Comparison of ENCODE assay signal across 8 cellular contexts in the genomic region with DNA sequence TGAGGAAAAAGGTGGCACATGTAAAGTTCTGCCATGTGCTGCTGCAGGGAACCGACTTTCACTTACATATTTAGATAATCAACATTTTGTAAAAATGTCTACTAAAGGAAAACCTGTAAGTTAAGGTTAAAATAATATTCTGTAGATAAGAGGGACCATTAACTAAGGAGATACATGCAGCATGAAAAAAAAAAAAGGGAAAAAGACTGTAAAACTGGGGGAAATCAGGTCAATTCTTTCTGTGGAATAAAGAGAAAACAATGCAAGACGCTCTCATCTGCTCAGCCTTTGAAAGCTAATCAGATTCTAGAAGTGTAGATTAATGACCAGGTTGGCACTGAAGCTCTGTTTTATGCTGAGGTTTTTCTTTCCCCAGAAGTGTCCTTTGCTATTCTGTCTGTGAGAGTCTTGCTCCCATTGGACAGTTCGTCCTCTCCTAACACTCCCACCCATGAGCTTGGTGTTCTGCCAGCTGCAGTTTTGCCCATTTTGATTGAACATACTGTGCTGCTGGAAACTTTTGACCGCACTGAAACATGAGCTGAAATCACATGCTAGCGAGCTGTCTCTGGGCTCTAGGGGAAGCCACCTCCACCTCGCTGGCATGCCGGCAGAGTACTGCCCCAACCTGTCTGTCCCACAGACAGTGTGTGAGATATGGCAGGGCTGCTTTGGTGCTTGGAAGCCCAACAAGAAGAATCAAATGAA. TPM values are rescaled to one million over a fixed set of nuclear protein-coding genes. Genes with fewer than 3 reads are reported as not detected.
DNase-seq lines count a peak whose midpoint lies in the region; ATAC-seq and TF ChIP-seq lines count a peak whose summit lies in the region.

No MANE protein-coding gene starts in this region.

- no peaks in the 10 kb centered on the region for H3K9me3 Mint-ChIP-seq in activated naive CD4-positive, alpha-beta T cell treated with anti-CD3 and anti-CD28 coated beads, Interleukin-2, amount 50 U/mL, for 72 hours

- intact Hi-C loops in heart left ventricle (cut with DNase I) = loop anchor here in 3 of 10 donors (5.0 kb wide), 1 partner anchor 39 kb away; the partner anchor contains the start of gene PPTC7 (in 3 of the 3)

- TF ChIP-seq EP300 in Ishikawa (IDR thresholded peaks at IDR 0.05; ENCODE audit: borderline replicate concordance) = peak; percentile 42; the same call in 1 of the 2 replicates

- H3K9ac ChIP-seq in rectal smooth muscle tissue (ENCODE audit: low read length) = no peak overlapping the region

- peak overlapping the region in 1 of 12 donors; percentile 9 for H3K4me3 ChIP-seq in heart left ventricle
- no peak overlapping the region for H3K4me3 ChIP-seq in rectal smooth muscle tissue (ENCODE audit: low read length)

- ATAC-seq in activated naive CD4-positive, alpha-beta T cell treated with anti-CD3 and anti-CD28 coated beads, Interleukin-2, amount 50 U/mL, for 72 hours = no peak
- ATAC-seq in heart left ventricle (peak; percentile 82 to 94 (median 88)), HG03342 (IDR thresholded peaks at IDR 0.05; ENCODE audit: unreplicated experiment) (no peak)

- H3K36me3 Mint-ChIP-seq in activated naive CD4-positive, alpha-beta T cell treated with anti-CD3 and anti-CD28 coated beads, Interleukin-2, amount 50 U/mL, for 72 hours = peaks cover 16 to 25% of the 10 kb centered on the region in 2 donors

- no peaks in the 10 kb centered on the region for H3K9me3 ChIP-seq in heart left ventricle

- WGBS in heart left ventricle, 4 donors = 21 to 32% (median 25%) methylated on average over 7 of the region's 7 CpGs

- peaks cover 0 to 41% (median 23%) of the 10 kb centered on the region in 9 donors for H3K36me3 ChIP-seq in heart left ventricle
- peaks cover 8% of the 10 kb centered on the region for H3K36me3 ChIP-seq in rectal smooth muscle tissue (ENCODE audit: control insufficient read depth, insufficient read depth, low read length)

- H3K4me1 ChIP-seq in heart left ventricle = peaks cover 13 to 63% (median 38%) of the 10 kb centered on the region in 12 donors
- H3K4me1 ChIP-seq in rectal smooth muscle tissue (ENCODE audit: control insufficient read depth, insufficient read depth, low read length) = peaks cover 21% of the 10 kb centered on the region

- H3K27ac ChIP-seq in heart left ventricle (peak overlapping the region; percentile 40 to 91 (median 79)), rectal smooth muscle tissue (ENCODE audit: low read depth, low read length) (peak overlapping the region; percentile 72)

- DNase-seq in activated naive CD4-positive, alpha-beta T cell treated with anti-CD3 and anti-CD28 coated beads, Interleukin-2, amount 50 U/mL, for 72 hours (ENCODE audit: low spot score in 2 of 2) = no peak
- DNase-seq in heart left ventricle (peak; percentile 77 to 92 (median 84)), T1000 (lab: John Stamatoyannopoulos, UW) (no peak), DMS114 treated with DMSO at 0.1 percent for 48 hours (lab: John Stamatoyannopoulos, UW; ENCODE audit: unreplicated experiment) (no peak), NCI-H146 (lab: John Stamatoyannopoulos, UW) (no peak)

- no peak for TF ChIP-seq CTCF in heart left ventricle (IDR thresholded peaks at IDR 0.05)

- TF ChIP-seq POLR2A in heart left ventricle (IDR thresholded peaks at IDR 0.05) = peak in 1 of 2 donors; percentile 34

- peak overlapping the region; percentile 51 to 81 for H3K27ac Mint-ChIP-seq in activated naive CD4-positive, alpha-beta T cell treated with anti-CD3 and anti-CD28 coated beads, Interleukin-2, amount 50 U/mL, for 72 hours

- H3K27me3 ChIP-seq in heart left ventricle (no peaks in the 10 kb centered on the region), rectal smooth muscle tissue (ENCODE audit: control insufficient read depth, insufficient read depth, low read length) (no peaks in the 10 kb centered on the region)

- no peak for TF ChIP-seq RAD21 in Ishikawa (IDR thresholded peaks at IDR 0.05; ENCODE audit: low read depth)

TF ChIP-seq in Ishikawa, 13 proteins besides CTCF, POLR2A, EP300 and RAD21:
- TF ChIP-seq TAF1 (IDR thresholded peaks at IDR 0.05; ENCODE audit: low read depth) = no peak
- TF ChIP-seq NFIC (IDR thresholded peaks at IDR 0.05) = peak; percentile 86
- no peak for TF ChIP-seq CEBPB (IDR thresholded peaks at IDR 0.05)
- no peak for TF ChIP-seq FOXM1 (IDR thresholded peaks at IDR 0.05; ENCODE audit: borderline replicate concordance, low read depth)
- no peak for TF ChIP-seq EGR1 (IDR thresholded peaks at IDR 0.05)
- TF ChIP-seq TCF12 (IDR thresholded peaks at IDR 0.05; ENCODE audit: low read depth) = peak; percentile 54; the same call in 1 of the 2 replicates
- no peak for TF ChIP-seq REST (IDR thresholded peaks at IDR 0.05; ENCODE audit: low read depth)
- TF ChIP-seq TEAD4 (IDR thresholded peaks at IDR 0.05) = peak; percentile 64
- no peak for TF ChIP-seq CREB1 (IDR thresholded peaks at IDR 0.05; ENCODE audit: low read depth)
- no peak for TF ChIP-seq ZBTB7A (IDR thresholded peaks at IDR 0.05; ENCODE audit: low read depth)
- peak; percentile 52; the same call in 1 of the 2 replicates for TF ChIP-seq YY1 (IDR thresholded peaks at IDR 0.05; ENCODE audit: low read depth)
- peak; percentile 84 for TF ChIP-seq MAX (IDR thresholded peaks at IDR 0.05)
- TF ChIP-seq, protein P1, sequence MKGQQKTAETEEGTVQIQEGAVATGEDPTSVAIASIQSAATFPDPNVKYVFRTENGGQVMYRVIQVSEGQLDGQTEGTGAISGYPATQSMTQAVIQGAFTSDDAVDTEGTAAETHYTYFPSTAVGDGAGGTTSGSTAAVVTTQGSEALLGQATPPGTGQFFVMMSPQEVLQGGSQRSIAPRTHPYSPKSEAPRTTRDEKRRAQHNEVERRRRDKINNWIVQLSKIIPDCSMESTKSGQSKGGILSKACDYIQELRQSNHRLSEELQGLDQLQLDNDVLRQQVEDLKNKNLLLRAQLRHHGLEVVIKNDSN (IDR thresholded peaks at IDR 0.05) = peak; percentile 48

RNA-seq across cellular contexts. Expression of gene PPTC7, which starts 39.7 kb away (rescaled TPM):
- 10 to 100 TPM; 40.4 to 46.7 TPM for total RNA-seq in activated naive CD4-positive, alpha-beta T cell treated with anti-CD3 and anti-CD28 coated beads, Interleukin-2, amount 50 U/mL, for 72 hours
- 100 to 1,000 TPM in 1 of 9 donors, 10 to 100 TPM in 8; 47.5 to 113 (median 72.7) TPM for total RNA-seq in heart left ventricle
- 10 to 100 TPM; 26.6 to 53.1 TPM for polyA plus RNA-seq in heart left ventricle

RNA-seq across cellular contexts. Expression of gene RAD9B, which starts 41.3 kb away (rescaled TPM):
- 1 to 10 TPM; 1.9 to 2.0 TPM for total RNA-seq in activated naive CD4-positive, alpha-beta T cell treated with anti-CD3 and anti-CD28 coated beads, Interleukin-2, amount 50 U/mL, for 72 hours
- total RNA-seq in heart left ventricle = 1 to 10 TPM in 5 of 9 donors, under 1 TPM in 2, not detected in 2; 0.67 to 4.8 (median 2.4) TPM
- 10 to 100 TPM in 1 of 2 donors, under 1 TPM in 1; 0.34 to 12.0 TPM for polyA plus RNA-seq in heart left ventricle

RNA-seq across cellular contexts. Expression of gene VPS29, which starts 41.5 kb away (rescaled TPM):
- 100 to 1,000 TPM; 113 to 122 TPM for total RNA-seq in activated naive CD4-positive, alpha-beta T cell treated with anti-CD3 and anti-CD28 coated beads, Interleukin-2, amount 50 U/mL, for 72 hours
- 100 to 1,000 TPM in 3 of 9 donors, 10 to 100 TPM in 6; 66.7 to 149 (median 89.5) TPM for total RNA-seq in heart left ventricle
- polyA plus RNA-seq in heart left ventricle = 100 to 1,000 TPM; 107 to 191 TPM

Comparison
In these comparisons a context has a peak if more than half of its experiments do, and no peak if none do; other contexts are left out.
1. ATAC-seq: peak in heart left ventricle (4 of 4); none in activated naive CD4-positive, alpha-beta T cell treated with anti-CD3 and anti-CD28 coated beads, Interleukin-2, amount 50 U/mL, for 72 hours (0 of 2) and HG03342 (single experiment).
2. DNase-seq: peak in heart left ventricle (5 of 5); none in activated naive CD4-positive, alpha-beta T cell treated with anti-CD3 and anti-CD28 coated beads, Interleukin-2, amount 50 U/mL, for 72 hours (0 of 2), T1000 (single experiment), DMS114 treated with DMSO at 0.1 percent for 48 hours (single experiment) and NCI-H146 (single experiment).